Comparison of ENCODE assay signal across 26 cellular contexts in the genomic region with DNA sequence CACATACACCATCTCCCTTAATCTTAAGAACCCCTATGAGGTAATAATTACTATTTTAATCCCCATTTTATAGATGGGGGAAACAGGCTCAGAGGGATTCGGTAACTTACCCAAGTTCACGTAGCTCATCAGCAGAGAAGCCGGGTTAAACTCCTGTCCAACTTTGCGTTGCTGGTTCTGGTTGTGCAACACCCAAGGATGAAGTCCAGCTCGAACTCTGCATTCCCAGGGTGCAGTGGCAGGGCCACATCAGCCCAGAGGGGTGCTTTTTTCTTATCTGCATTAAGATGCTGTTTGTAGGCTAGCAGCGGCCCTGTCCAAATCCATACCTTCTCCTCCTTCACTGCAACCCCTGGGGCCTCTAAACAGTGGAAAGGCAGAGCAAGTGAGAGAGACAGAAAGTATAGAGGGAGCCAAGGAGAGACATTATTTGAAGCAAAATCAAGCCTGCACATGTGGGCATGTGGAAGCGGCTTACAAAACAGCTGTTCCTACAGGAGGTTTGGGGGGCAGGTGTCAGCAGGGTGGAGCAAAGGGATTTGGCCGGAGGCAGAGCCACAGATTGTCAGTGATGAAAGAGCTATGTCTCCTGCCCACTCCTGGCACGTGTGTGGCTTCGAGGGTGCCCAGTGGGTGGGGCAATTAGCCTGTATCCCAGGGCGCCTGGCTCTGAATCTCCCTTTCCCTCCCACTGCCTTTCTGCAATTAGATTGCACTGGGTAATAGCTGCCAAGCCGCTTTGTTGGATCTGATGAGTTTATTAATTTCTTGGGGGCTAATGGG.
DNase-seq lines count a peak whose midpoint lies in the region; ATAC-seq and TF ChIP-seq lines count a peak whose summit lies in the region.
"Had no signal": no experiment of that assay in that cellular context is flagged by ENCODE, and none has a peak within 500 bp of the region (broad histone marks: within the 10 kb centered on the region; RNA-seq: fewer than 3 reads in every experiment).

No MANE protein-coding gene starts in this region.

- H3K9me3 ChIP-seq in SK-N-SH (no peaks in the 10 kb centered on the region), hepatocyte (ENCODE audit: low read depth) (no peaks in the 10 kb centered on the region)
- H3K9me3 ChIP-seq: HAP-1 had no signal

- no peak overlapping the region for H3K4me3 Mint-ChIP-seq in stimulated activated memory B cell treated with anti-CD40 and anti-IgM and Interleukin-4, amounts not matched to agents 10 μg/mL and 1 μg/mL and 100 μg/mL, for 72 hours
- H3K4me3 Mint-ChIP-seq: natural killer cell treated with Interleukin-12 subunit alpha and Interleukin-12 subunit beta and Interleukin-15 and Interleukin-18, amount 100 ng/mL, for 72 hours had no signal

- no peak overlapping the region for H3K27ac Mint-ChIP-seq in stimulated activated memory B cell treated with anti-CD40 and anti-IgM and Interleukin-4, amounts not matched to agents 10 μg/mL and 1 μg/mL and 100 μg/mL, for 72 hours

- no peak overlapping the region for H3K4me2 ChIP-seq in SK-N-SH
- H3K4me2 ChIP-seq in hepatocyte = no peak overlapping the region

- H2AFZ ChIP-seq in SK-N-SH (ENCODE audit: low read depth) (no peak overlapping the region), hepatocyte (no peak overlapping the region)

- no peak overlapping the region for H3K4me3 ChIP-seq in SK-N-SH (ENCODE audit: low read depth in 2 of 2, low read length in 1 of 2)
- H3K4me3 ChIP-seq in hepatocyte = no peak overlapping the region
- H3K4me3 ChIP-seq: dorsolateral prefrontal cortex, GM12878, HAP-1 had no signal

- no peaks in the 10 kb centered on the region for H3K79me2 ChIP-seq in SK-N-SH (ENCODE audit: insufficient read depth)
- H3K79me2 ChIP-seq in hepatocyte = no peaks in the 10 kb centered on the region

- no peaks in the 10 kb centered on the region for H3K9me3 Mint-ChIP-seq in stimulated activated memory B cell treated with anti-CD40 and anti-IgM and Interleukin-4, amounts not matched to agents 10 μg/mL and 1 μg/mL and 100 μg/mL, for 72 hours
- H3K9me3 Mint-ChIP-seq: natural killer cell treated with Interleukin-12 subunit alpha and Interleukin-12 subunit beta and Interleukin-15 and Interleukin-18, amount 100 ng/mL, for 72 hours had no signal

- ATAC-seq in SK-N-SH treated with all-trans-retinoic acid at 6 μM for 48 hours = no peak
- ATAC-seq in foreskin keratinocyte = peak; percentile 14
- no peak for ATAC-seq in HG02885 (IDR thresholded peaks at IDR 0.05; ENCODE audit: poor library complexity, unreplicated experiment)
- ATAC-seq in stimulated activated memory B cell treated with anti-CD40 and anti-IgM and Interleukin-4, amounts not matched to agents 10 μg/mL and 1 μg/mL and 100 μg/mL, for 72 hours = no peak
- ATAC-seq: natural killer cell treated with Interleukin-12 subunit alpha and Interleukin-12 subunit beta and Interleukin-15 and Interleukin-18, amount 100 ng/mL, for 72 hours had no signal

- TF ChIP-seq RAD21 in SK-N-SH (IDR thresholded peaks at IDR 0.05; ENCODE audit: low read length) = no peak

- H3K27me3 ChIP-seq in SK-N-SH (ENCODE audit: insufficient read depth) = no peaks in the 10 kb centered on the region
- peaks cover 35% of the 10 kb centered on the region for H3K27me3 ChIP-seq in foreskin keratinocyte
- no peaks in the 10 kb centered on the region for H3K27me3 ChIP-seq in hepatocyte
- H3K27me3 ChIP-seq: dorsolateral prefrontal cortex had no signal

- no peaks in the 10 kb centered on the region for H3K36me3 ChIP-seq in SK-N-SH (replicated peaks in 1 of 2; ENCODE audit: control insufficient read depth in 1 of 2, insufficient read depth in 2 of 2, low read length in 1 of 2)
- H3K36me3 ChIP-seq in hepatocyte (replicated peaks; ENCODE audit: insufficient read depth, low read depth) = no peaks in the 10 kb centered on the region
- H3K36me3 ChIP-seq: HAP-1 had no signal

- DNase-seq in SK-N-SH (peak; percentile 30), NCI-H524 (lab: John Stamatoyannopoulos, UW) (peak; percentile 70 to 88), foreskin keratinocyte (peak in 1 of 2 donors; percentile 25), hepatocyte (ENCODE audit: low spot score) (no peak), OCI-M1 (lab: John Stamatoyannopoulos, UW) (no peak)
- DNase-seq: activated naive CD4-positive, alpha-beta T cell; activated T-cell treated with anti-CD3 and anti-CD28 coated beads for 4 hours; DMS153; dorsolateral prefrontal cortex; foreskin melanocyte; GF-D8; kidney; posterior cingulate gyrus; Right ventricle myocardium superior; small intestine; stimulated activated CD4-positive, alpha-beta T cell treated with anti-CD3 and anti-CD28 coated beads, Interleukin-4, amount 100 ng/mL, for 24 hours; T-helper 1 cell had no signal

- TF ChIP-seq CTCF in SK-N-SH (IDR thresholded peaks at IDR 0.05) = no peak
- TF ChIP-seq CTCF in foreskin keratinocyte (conservative IDR thresholded peaks at IDR 0.05) = no peak
- no peak for TF ChIP-seq CTCF in hepatocyte (IDR thresholded peaks at IDR 0.05; ENCODE audit: poor library complexity)

- H3K4me1 Mint-ChIP-seq in stimulated activated memory B cell treated with anti-CD40 and anti-IgM and Interleukin-4, amounts not matched to agents 10 μg/mL and 1 μg/mL and 100 μg/mL, for 72 hours = no peaks in the 10 kb centered on the region

- WGBS in SK-N-SH (ENCODE audit: low lambda C conversion rate) = 50% methylated on average over 11 of the region's 12 CpGs
- 73% methylated on average over 12 of the region's 12 CpGs for WGBS in hepatocyte (ENCODE audit: low lambda C conversion rate, missing lambda C conversion rate)

- H3K4me1 ChIP-seq in SK-N-SH (ENCODE audit: control insufficient read depth in 1 of 2, insufficient read depth in 2 of 2, low read depth in 1 of 2, low read length in 1 of 2) (peaks cover 0 to 16% of the 10 kb centered on the region in 2 experiments; a peak in 1 of 4 replicates), foreskin keratinocyte (no peaks in the 10 kb centered on the region), hepatocyte (ENCODE audit: insufficient read depth) (no peaks in the 10 kb centered on the region)

- H3K36me3 Mint-ChIP-seq in stimulated activated memory B cell treated with anti-CD40 and anti-IgM and Interleukin-4, amounts not matched to agents 10 μg/mL and 1 μg/mL and 100 μg/mL, for 72 hours = no peaks in the 10 kb centered on the region
- H3K36me3 Mint-ChIP-seq: natural killer cell treated with Interleukin-12 subunit alpha and Interleukin-12 subunit beta and Interleukin-15 and Interleukin-18, amount 100 ng/mL, for 72 hours had no signal

- POLR2A ChIA-PET in SK-N-SH (lab: Yijun Ruan, JAX) = no interaction called here

- H3K27ac ChIP-seq in SK-N-SH (ENCODE audit: low read depth in 2 of 2, low read length in 1 of 2) = no peak overlapping the region
- H3K27ac ChIP-seq in foreskin keratinocyte = no peak overlapping the region
- H3K27ac ChIP-seq in hepatocyte = no peak overlapping the region
- H3K27ac ChIP-seq: C4-2B, dorsolateral prefrontal cortex, epithelial cell of prostate, HL-60 had no signal

- no peaks in the 10 kb centered on the region for H4K20me1 ChIP-seq in SK-N-SH (ENCODE audit: insufficient read depth)
- H4K20me1 ChIP-seq in hepatocyte (ENCODE audit: insufficient read depth, poor library complexity, severe bottlenecking) = no peaks in the 10 kb centered on the region

- H3K9me2 ChIP-seq in SK-N-SH = no peaks in the 10 kb centered on the region
- no peaks in the 10 kb centered on the region for H3K9me2 ChIP-seq in hepatocyte (replicated peaks; ENCODE audit: insufficient read depth)

- no peak for TF ChIP-seq EP300 in SK-N-SH (IDR thresholded peaks at IDR 0.05; ENCODE audit: borderline replicate concordance in 1 of 2, low read depth in 1 of 2, low read length in 1 of 2)

- CTCF ChIA-PET in SK-N-SH (lab: Yijun Ruan, JAX) = interaction anchor here (0.9 to 1.8 kb wide), 5 partner anchors 18 to 383 kb away, joined by 3 to 5 read pairs (median 4); a partner anchor contains a TSS

- H3F3A ChIP-seq in SK-N-SH (replicated peaks; ENCODE audit: insufficient read depth) = no peaks in the 10 kb centered on the region

- H3K9ac ChIP-seq in SK-N-SH = no peak overlapping the region

- H3K27me3 Mint-ChIP-seq in stimulated activated memory B cell treated with anti-CD40 and anti-IgM and Interleukin-4, amounts not matched to agents 10 μg/mL and 1 μg/mL and 100 μg/mL, for 72 hours = peaks cover 18% of the 10 kb centered on the region
- H3K27me3 Mint-ChIP-seq: natural killer cell treated with Interleukin-12 subunit alpha and Interleukin-12 subunit beta and Interleukin-15 and Interleukin-18, amount 100 ng/mL, for 72 hours had no signal

TF ChIP-seq in SK-N-SH, 30 proteins besides CTCF, POLR2A, EP300 and RAD21 (continues in another document):
- TF ChIP-seq RFX5 (IDR thresholded peaks at IDR 0.05; ENCODE audit: low read length) = no peak
- TF ChIP-seq, protein P1, sequence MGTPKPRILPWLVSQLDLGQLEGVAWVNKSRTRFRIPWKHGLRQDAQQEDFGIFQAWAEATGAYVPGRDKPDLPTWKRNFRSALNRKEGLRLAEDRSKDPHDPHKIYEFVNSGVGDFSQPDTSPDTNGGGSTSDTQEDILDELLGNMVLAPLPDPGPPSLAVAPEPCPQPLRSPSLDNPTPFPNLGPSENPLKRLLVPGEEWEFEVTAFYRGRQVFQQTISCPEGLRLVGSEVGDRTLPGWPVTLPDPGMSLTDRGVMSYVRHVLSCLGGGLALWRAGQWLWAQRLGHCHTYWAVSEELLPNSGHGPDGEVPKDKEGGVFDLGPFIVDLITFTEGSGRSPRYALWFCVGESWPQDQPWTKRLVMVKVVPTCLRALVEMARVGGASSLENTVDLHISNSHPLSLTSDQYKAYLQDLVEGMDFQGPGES (IDR thresholded peaks at IDR 0.05; ENCODE audit: low read depth, low read length) = no peak
- no peak for TF ChIP-seq RXRA (IDR thresholded peaks at IDR 0.05; ENCODE audit: borderline replicate concordance, low read depth)
- no peak for TF ChIP-seq JUND (IDR thresholded peaks at IDR 0.05)
- TF ChIP-seq RCOR1 (IDR thresholded peaks at IDR 0.05; ENCODE audit: low read length) = no peak
- no peak for TF ChIP-seq FOXM1 (IDR thresholded peaks at IDR 0.05; ENCODE audit: low read depth)

TF ChIP-seq in SK-N-SH treated with all-trans-retinoic acid at 6 μM for 48 hours, 23 proteins besides CTCF, POLR2A, EP300 and RAD21 (continues in another document):
- TF ChIP-seq ARNTL (CRISPR knock-in tag; IDR thresholded peaks at IDR 0.05; ENCODE audit: borderline replicate concordance, low read depth) = no peak
- TF ChIP-seq CSDC2 (CRISPR knock-in tag; IDR thresholded peaks at IDR 0.05) = no peak
- no peak for TF ChIP-seq TOX (CRISPR knock-in tag; IDR thresholded peaks at IDR 0.05; ENCODE audit: borderline replicate concordance)

Comparison
In these comparisons a context has a peak if more than half of its experiments do, and no peak if none do; other contexts are left out.
1. DNase-seq: peak in SK-N-SH (single experiment) and NCI-H524 (2 of 2); none in hepatocyte (single experiment) and OCI-M1 (single experiment).